8 cellular contexts compared by ENCODE assay signal in the genomic region with DNA sequence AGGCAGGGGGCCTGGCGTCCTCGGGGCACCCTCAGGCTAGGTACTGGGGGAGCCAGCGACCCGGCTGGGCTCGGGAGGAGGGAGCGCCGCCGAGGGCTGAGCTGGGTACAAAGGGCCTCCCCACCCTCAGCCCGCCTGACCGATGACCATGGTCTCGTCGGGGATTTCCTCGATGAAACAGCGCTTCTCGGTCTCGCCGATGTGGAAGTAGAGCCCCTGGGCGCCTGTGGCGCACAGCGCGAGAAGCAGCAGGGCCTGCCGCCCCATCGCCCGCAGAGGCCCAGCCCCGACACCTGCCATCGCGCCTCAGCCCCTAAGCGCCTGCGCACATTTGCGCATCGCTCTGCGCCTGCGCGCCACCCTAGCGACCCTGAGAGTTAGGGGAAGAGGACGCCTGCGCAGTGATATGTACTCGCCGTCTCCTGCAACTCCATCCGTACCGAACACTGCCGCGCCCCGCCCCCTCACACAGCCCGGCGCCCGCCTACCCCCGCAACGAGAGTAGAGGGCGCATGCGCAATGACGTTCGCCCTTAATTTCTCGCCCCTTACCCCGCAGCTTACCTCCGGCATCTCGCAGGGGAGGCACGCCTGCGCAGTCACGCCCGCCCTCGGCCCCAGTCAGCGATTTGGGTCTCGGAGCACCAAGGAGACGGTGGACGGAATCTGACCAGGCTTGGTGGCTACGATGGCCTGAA. TPM values are rescaled to one million over a fixed set of nuclear protein-coding genes. Genes with fewer than 3 reads are reported as not detected.
DNase-seq lines count a peak whose midpoint lies in the region; ATAC-seq, FAIRE-seq and TF ChIP-seq lines count a peak whose summit lies in the region.

A gene (minus strand): TSS at position 325 of the 697 bp plus-strand sequence. CDS start 25 bp downstream, at position 300.

- H3K36me3 ChIP-seq in pancreas (peaks cover 0 to 20% (median 19%) of the 10 kb centered on the region in 3 donors), tibial artery (peaks cover 12 to 32% (median 20%) of the 10 kb centered on the region in 3 donors)

- FAIRE-seq in pancreas (lab: Jason Lieb, UNC), result peak; percentile 64

- H3K4me3 Mint-ChIP-seq in activated naive CD8-positive, alpha-beta T cell treated with anti-CD3 and anti-CD28 coated beads, Interleukin-2, amount 50 U/mL, for 24 hours, result peak within 1 kb of the TSS; percentile 92

- H3K4me3 ChIP-seq in GM12865 (ENCODE audit: low read depth, low read length), result peak within 1 kb of the TSS; percentile 75
- peak within 1 kb of the TSS; percentile 74 to 99 (median 92) for H3K4me3 ChIP-seq in pancreas
- peak within 1 kb of the TSS; percentile 70 to 83 for H3K4me3 ChIP-seq in tibial artery

- DNase-seq in GM12865 (ENCODE audit: low read depth), result peak; percentile 100
- DNase-seq in NCI-H1417 treated with DMSO at 0.1 percent for 48 hours (lab: John Stamatoyannopoulos, UW), result peak; percentile 99
- DNase-seq in SW480 (ENCODE audit: low spot score), result peak; percentile 100
- peak; percentile 100 for DNase-seq in activated naive CD8-positive, alpha-beta T cell treated with anti-CD3 and anti-CD28 coated beads, Interleukin-2, amount 50 U/mL, for 24 hours
- peak; percentile 100 for DNase-seq in Right ventricle myocardium superior
- DNase-seq in pancreas, result peak; percentile 99 to 100 (median 100)
- DNase-seq in tibial artery, result peak; percentile 100

- intact Hi-C loops in Right ventricle myocardium superior (cut with DNase I), result no loop called here
- intact Hi-C loops in pancreas (cut with DNase I), result loop anchor here in 1 of 3 donors (10.0 kb wide), 1 partner anchor 343 kb away; no protein-coding TSS in a partner anchor
- intact Hi-C loops in tibial artery (cut with DNase I; ENCODE audit: low total_unique reads), result loop anchor here (5.0 kb wide), 1 partner anchor 165 kb away; a partner anchor contains a TSS

- H3K9me3 Mint-ChIP-seq in activated naive CD8-positive, alpha-beta T cell treated with anti-CD3 and anti-CD28 coated beads, Interleukin-2, amount 50 U/mL, for 24 hours, result no peaks in the 10 kb centered on the region

- H3K27me3 Mint-ChIP-seq in activated naive CD8-positive, alpha-beta T cell treated with anti-CD3 and anti-CD28 coated beads, Interleukin-2, amount 50 U/mL, for 24 hours, result peaks cover 3% of the 10 kb centered on the region

- H3K27me3 ChIP-seq in pancreas (no peaks in the 10 kb centered on the region), tibial artery (no peaks in the 10 kb centered on the region)

- peaks cover 35% of the 10 kb centered on the region for H3K36me3 Mint-ChIP-seq in activated naive CD8-positive, alpha-beta T cell treated with anti-CD3 and anti-CD28 coated beads, Interleukin-2, amount 50 U/mL, for 24 hours (ENCODE audit: low read depth)

- H3K27ac ChIP-seq in pancreas (peak within 1 kb of the TSS; percentile 92 to 99 (median 98)), tibial artery (peak within 1 kb of the TSS; percentile 90 to 96)

- H3K9me3 ChIP-seq in pancreas (no peaks in the 10 kb centered on the region), tibial artery (no peaks in the 10 kb centered on the region)

- TF ChIP-seq CTCF in GM12865 (IDR thresholded peaks at IDR 0.05; ENCODE audit: insufficient read depth, low read depth, low read length, missing control alignments) (no peak), pancreas (IDR thresholded peaks at IDR 0.05) (no peak), tibial artery (IDR thresholded peaks at IDR 0.05) (no peak)

- peaks cover 38% of the 10 kb centered on the region for H3K4me1 Mint-ChIP-seq in activated naive CD8-positive, alpha-beta T cell treated with anti-CD3 and anti-CD28 coated beads, Interleukin-2, amount 50 U/mL, for 24 hours

- H3K4me1 ChIP-seq in pancreas, result peaks cover 7 to 16% (median 16%) of the 10 kb centered on the region in 3 donors
- H3K4me1 ChIP-seq in tibial artery, result peaks cover 0 to 25% (median 17%) of the 10 kb centered on the region in 4 donors

- 0% methylated on average over 56 to 67 of the region's 67 CpGs for WGBS in pancreas, 2 donors

- peak; percentile 95 for ATAC-seq in HG02763 (IDR thresholded peaks at IDR 0.05; ENCODE audit: unreplicated experiment)
- peak; percentile 91 for ATAC-seq in activated naive CD8-positive, alpha-beta T cell treated with anti-CD3 and anti-CD28 coated beads, Interleukin-2, amount 50 U/mL, for 24 hours
- peak; percentile 98 for ATAC-seq in Right ventricle myocardium superior (ENCODE audit: poor library complexity)
- ATAC-seq in pancreas, result peak; percentile 95 to 98 (median 96)

- peak within 1 kb of the TSS; percentile 97 for H3K27ac Mint-ChIP-seq in activated naive CD8-positive, alpha-beta T cell treated with anti-CD3 and anti-CD28 coated beads, Interleukin-2, amount 50 U/mL, for 24 hours

RNA-seq across cellular contexts. Expression of the gene that starts here (rescaled TPM):
- total RNA-seq in Right ventricle myocardium superior, result 47.6 TPM
- 10 to 100 TPM; 38.2 to 53.0 (median 47.0) TPM for total RNA-seq in pancreas
- 10 to 100 TPM; 32.3 to 55.9 TPM for polyA plus RNA-seq in pancreas

Comparison
In these comparisons a context has a peak if more than half of its experiments do, and no peak if none do; other contexts are left out.
1. Peak in every context shown above with its lines: DNase-seq, ATAC-seq, H3K4me3 ChIP-seq and H3K27ac ChIP-seq.